In genomic region chr13:48975926-48976676, GRCh38 we compare ENCODE assay signal across 1 cellular context.
TF ChIP-seq lines count a peak whose summit lies in the region.

No MANE protein-coding gene starts in this region.

TF ChIP-seq in HCT116, 20 proteins besides CTCF, POLR2A, EP300 and RAD21 (continued from another document):
- no peak for TF ChIP-seq CEBPB (IDR thresholded peaks at IDR 0.05; ENCODE audit: low read depth)
- no peak for TF ChIP-seq TCF7L2 (IDR thresholded peaks at IDR 0.05; ENCODE audit: borderline replicate concordance, extremely low read depth, insufficient read depth, insufficient read length)
- peak; percentile 76 for TF ChIP-seq YY1 (IDR thresholded peaks at IDR 0.05; ENCODE audit: extremely low read depth, insufficient replicate concordance, low read depth, low read length)
- peak; percentile 87 for TF ChIP-seq EGR1 (IDR thresholded peaks at IDR 0.05; ENCODE audit: low read depth)
- no peak for TF ChIP-seq ZBTB33 (IDR thresholded peaks at IDR 0.05; ENCODE audit: extremely low read depth, insufficient replicate concordance, low read length)
- no peak for TF ChIP-seq EZH2 (IDR thresholded peaks at IDR 0.05)
- no peak for TF ChIP-seq ZNF274 (IDR thresholded peaks at IDR 0.05; ENCODE audit: low read depth, low read length)
- TF ChIP-seq SIN3A (IDR thresholded peaks at IDR 0.05; ENCODE audit: low read depth), result peak; percentile 53
